20 cellular contexts compared by ENCODE assay signal in genomic region chr18:46319793-46320192, GRCh38.
A peak's percentile ranks its signal among the peaks of the same experiment; 100 is the strongest.
DNase-seq lines count a peak whose midpoint lies in the region; TF ChIP-seq lines count a peak whose summit lies in the region.
"Had no signal": no experiment of that assay in that cellular context is flagged by ENCODE, and none has a peak within 500 bp of the region (broad histone marks: within the 10 kb centered on the region; RNA-seq: fewer than 3 reads in every experiment).

No MANE protein-coding gene starts in this region.

- H3K9ac ChIP-seq in mammary epithelial cell (ENCODE audit: insufficient read depth, low read length), result no peak overlapping the region
- H3K9ac ChIP-seq: KMS-11 had no signal

- POLR2A ChIA-PET in MCF 10A (lab: Yijun Ruan, JAX), result no interaction called here

- 85% methylated on average over 1 of the region's 1 CpG for WGBS in mammary epithelial cell (ENCODE audit: low coverage, missing lambda C conversion rate)

- no peaks in the 10 kb centered on the region for H3K27me3 Mint-ChIP-seq in MCF 10A (ENCODE audit: insufficient read depth, unreplicated experiment)
- H3K27me3 Mint-ChIP-seq: CD4-positive, alpha-beta T cell had no signal

- peak; percentile 17 for DNase-seq in mammary epithelial cell
- no peak for DNase-seq in MCF 10A (ENCODE audit: unreplicated experiment)
- DNase-seq in amniotic epithelial cell (ENCODE audit: low read depth), result peak; percentile 58
- DNase-seq in kidney glomerular epithelial cell (lab: John Stamatoyannopoulos, UW), result peak; percentile 94
- DNase-seq in ACHN, result no peak
- DNase-seq in mucosa of gallbladder (ENCODE audit: low spot score), result no peak
- no peak for DNase-seq in stimulated activated CD4-positive, alpha-beta T cell treated with anti-CD3 and anti-CD28 coated beads, Interleukin-2, amount 100 ng/mL, for 24 hours
- DNase-seq: Caco-2; CD4-positive, alpha-beta T cell; DMS153; EL; MG63; NCI-H1048; NCI-H1436; NCI-H1930; NCI-H226; NCI-H524; SJCRH30 had no signal

- no peak overlapping the region for H3K4me3 Mint-ChIP-seq in MCF 10A (ENCODE audit: unreplicated experiment)
- H3K4me3 Mint-ChIP-seq: CD4-positive, alpha-beta T cell had no signal

- intact Hi-C loops in mammary epithelial cell (cut with micrococcal nuclease), result loop anchor here (5.0 kb wide), 1 partner anchor 167 kb away; no protein-coding TSS in a partner anchor
- intact Hi-C loops in MCF 10A (cut with micrococcal nuclease), result loop anchor here (5.0 kb wide), 1 partner anchor 218 kb away; no protein-coding TSS in a partner anchor

- H3K9me3 Mint-ChIP-seq in MCF 10A (ENCODE audit: unreplicated experiment), result no peaks in the 10 kb centered on the region
- H3K9me3 Mint-ChIP-seq: CD4-positive, alpha-beta T cell had no signal

- no peak overlapping the region for H3K4me3 ChIP-seq in mammary epithelial cell (replicated peaks in 1 of 3; ENCODE audit: insufficient read depth in 1 of 3, low read depth in 2 of 3, low read length in 3 of 3)
- H3K4me3 ChIP-seq: GM12878, MG63, SJCRH30 had no signal

- no peaks in the 10 kb centered on the region for H3K27me3 ChIP-seq in mammary epithelial cell (ENCODE audit: insufficient read depth, low read length)
- H3K27me3 ChIP-seq: MG63, SJCRH30 had no signal

- peaks cover 40% of the 10 kb centered on the region for H3K4me1 Mint-ChIP-seq in MCF 10A (ENCODE audit: insufficient read depth, unreplicated experiment)

- CTCF ChIA-PET in mammary epithelial cell (lab: Charles Lee; ENCODE audit: low non-redundant PET), result no interaction called here
- CTCF ChIA-PET in MCF 10A (lab: Yijun Ruan, JAX), result interaction anchor here (0.7 to 1.0 kb wide), 3 partner anchors 22 to 66 kb away, joined by 3 to 4 read pairs (median 3); no protein-coding TSS in a partner anchor

- H2AFZ ChIP-seq in mammary epithelial cell (ENCODE audit: low read depth, low read length), result no peak overlapping the region

- dilution Hi-C loops in mammary epithelial cell (cut with HindIII; ENCODE audit: low sequenced_read_pairs), result no loop called here

- H3K4me2 ChIP-seq in mammary epithelial cell (ENCODE audit: insufficient read depth, low read depth, low read length), result no peak overlapping the region
- H3K4me2 ChIP-seq: KMS-11 had no signal

- no peaks in the 10 kb centered on the region for H3K9me3 ChIP-seq in mammary epithelial cell (replicated peaks; ENCODE audit: insufficient read depth, low read length)
- H3K9me3 ChIP-seq: Caco-2, MG63, SJCRH30 had no signal

- no TSS peak for BruUV-seq in mammary epithelial cell (replicated peaks; lab: Mats Ljungman, UMichigan)
- no TSS peak for BruUV-seq in MCF 10A (replicated peaks; lab: Mats Ljungman, UMichigan)

- in situ Hi-C loops in mammary epithelial cell (cut with MboI; ENCODE audit: low sequenced_read_pairs in 2 of 2) (no loop called here), ACHN (cut with HindIII; ENCODE audit: low pct_ligation_motif_present, low pct_unique_long_range_greater_than_20kb, low sequenced_read_pairs) (no loop called here)

- TF ChIP-seq CTCF in mammary epithelial cell (conservative IDR thresholded peaks at IDR 0.05 in 1 of 2, IDR thresholded peaks at IDR 0.05 in 1 of 2; ENCODE audit: extremely low read depth in 1 of 2, insufficient read depth in 1 of 2, low read depth in 1 of 2, low read length in 2 of 2) (no peak), MCF 10A (IDR thresholded peaks at IDR 0.05; ENCODE audit: unreplicated experiment) (no peak)

- H4K20me1 ChIP-seq in mammary epithelial cell (ENCODE audit: insufficient read depth, low read length), result no peaks in the 10 kb centered on the region

- no peak overlapping the region for H3K27ac Mint-ChIP-seq in MCF 10A (ENCODE audit: low read depth, unreplicated experiment)
- H3K27ac Mint-ChIP-seq: CD4-positive, alpha-beta T cell had no signal

- H3K36me3 Mint-ChIP-seq in MCF 10A (ENCODE audit: insufficient read depth, unreplicated experiment), result no peaks in the 10 kb centered on the region

- H3K79me2 ChIP-seq in mammary epithelial cell (ENCODE audit: insufficient read depth, low read length), result no peaks in the 10 kb centered on the region

- peaks cover 42% of the 10 kb centered on the region for H3K4me1 ChIP-seq in mammary epithelial cell (ENCODE audit: insufficient read depth, low read length)
- H3K4me1 ChIP-seq: Caco-2, SJCRH30 had no signal

- no peak overlapping the region for H3K27ac ChIP-seq in mammary epithelial cell (ENCODE audit: insufficient read depth, low read depth, low read length)
- H3K27ac ChIP-seq: KMS-11, SJCRH30 had no signal

- no peaks in the 10 kb centered on the region for H3K36me3 ChIP-seq in mammary epithelial cell (ENCODE audit: insufficient read depth, low read length)
- H3K36me3 ChIP-seq: MG63, SJCRH30 had no signal

Comparison
In these comparisons a context has a peak if more than half of its experiments do, and no peak if none do; other contexts are left out.
1. DNase-seq: peak in mammary epithelial cell (single experiment), amniotic epithelial cell (single experiment) and kidney glomerular epithelial cell (single experiment); none in MCF 10A (single experiment), ACHN (single experiment), mucosa of gallbladder (single experiment) and stimulated activated CD4-positive, alpha-beta T cell treated with anti-CD3 and anti-CD28 coated beads, Interleukin-2, amount 100 ng/mL, for 24 hours (0 of 2).